In the genomic region with DNA sequence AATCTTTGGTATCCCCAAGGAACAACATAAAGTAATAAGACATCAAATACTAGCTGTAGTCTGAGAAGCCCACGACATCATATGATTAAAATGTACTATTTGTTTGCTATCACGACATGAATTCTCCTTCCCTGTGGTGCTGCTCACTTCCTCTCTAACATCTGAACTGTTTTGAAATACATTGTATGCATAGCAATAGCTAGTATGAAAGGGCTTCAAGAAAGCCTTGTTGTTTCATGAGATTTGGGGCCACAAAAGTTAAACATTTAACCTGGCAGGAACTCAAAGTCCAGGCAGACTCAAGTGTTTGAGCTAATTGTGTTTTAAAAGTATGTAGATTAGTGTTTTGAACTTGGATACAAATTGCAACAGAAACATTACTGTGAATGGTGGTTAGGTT, we compare ENCODE assay signal across 9 cellular contexts.
DNase-seq lines count a peak whose midpoint lies in the region; ATAC-seq and TF ChIP-seq lines count a peak whose summit lies in the region.
"Had no signal": no experiment of that assay in that cellular context is flagged by ENCODE, and none has a peak within 500 bp of the region (broad histone marks: within the 10 kb centered on the region; RNA-seq: fewer than 3 reads in every experiment).

No MANE protein-coding gene starts in this region.

- no peaks in the 10 kb centered on the region for H3K27me3 ChIP-seq in spleen (replicated peaks in 1 of 7)
- no peaks in the 10 kb centered on the region for H3K27me3 ChIP-seq in aorta (ENCODE audit: control insufficient read depth in 1 of 2, insufficient read depth in 2 of 2, low read length in 1 of 2)

- ATAC-seq in HG03354 (IDR thresholded peaks at IDR 0.05; ENCODE audit: poor library complexity, severe bottlenecking, unreplicated experiment) (peak; percentile 75), aorta (ENCODE audit: low FRiP score) (no peak), SK-N-SH treated with all-trans-retinoic acid at 6 μM for 48 hours (no peak)

- in situ Hi-C loops in astrocyte of the cerebellum (cut with HindIII; ENCODE audit: low sequenced_read_pairs) = no loop called here

- WGBS in spleen, 5 donors = 33 to 47% (median 35%) methylated on average over 2 of the region's 2 CpGs
- 9 to 11% methylated on average over 2 of the region's 2 CpGs for whole genome bisulfite sequencing in aorta, 2 donors

- TF ChIP-seq CTCF in astrocyte of the cerebellum (IDR thresholded peaks at IDR 0.05; ENCODE audit: low read depth, low read length, missing control alignments) = no peak
- TF ChIP-seq CTCF in spleen (IDR thresholded peaks at IDR 0.05 in 8 of 11, conservative IDR thresholded peaks at IDR 0.05 in 3 of 11) = no peak

- H3K27ac ChIP-seq in spleen (peak overlapping the region in 3 of 8 donors; percentile 59 to 71 (median 62)), aorta (ENCODE audit: low read depth in 1 of 2, low read length in 2 of 2) (no peak overlapping the region)

- H3K9me3 ChIP-seq in spleen (peaks cover 0 to 28% (median 15%) of the 10 kb centered on the region in 8 donors), aorta (ENCODE audit: control insufficient read depth, low read length) (no peaks in the 10 kb centered on the region)

- intact Hi-C loops in spleen (cut with DNase I; ENCODE audit: low total_unique reads) = no loop called here
- intact Hi-C loops in aorta (cut with DNase I) = no loop called here

- TF ChIP-seq POLR2A in spleen (IDR thresholded peaks at IDR 0.05) = no peak

- H3K4me3 ChIP-seq in astrocyte of the cerebellum (ENCODE audit: low read depth, low read length) = no peak overlapping the region
- no peak overlapping the region for H3K4me3 ChIP-seq in spleen
- no peak overlapping the region for H3K4me3 ChIP-seq in aorta (ENCODE audit: low read length in 2 of 2)

- peaks cover 1 to 31% (median 5%) of the 10 kb centered on the region in 6 donors for H3K4me1 ChIP-seq in spleen
- no peaks in the 10 kb centered on the region for H3K4me1 ChIP-seq in aorta (ENCODE audit: control insufficient read depth in 1 of 2, insufficient read depth in 2 of 2, low read length in 2 of 2)

- no peaks in the 10 kb centered on the region for H3K36me3 ChIP-seq in spleen
- no peaks in the 10 kb centered on the region for H3K36me3 ChIP-seq in aorta (ENCODE audit: control insufficient read depth in 1 of 2, insufficient read depth in 2 of 2, low read length in 1 of 2)

- DNase-seq in SIG-M5 treated with dmso at 0.1 percent for 504 hours (lab: John Stamatoyannopoulos, UW; ENCODE audit: unreplicated experiment) = peak; percentile 56
- no peak for DNase-seq in SIG-M5 (lab: John Stamatoyannopoulos, UW)
- DNase-seq in astrocyte of the cerebellum (ENCODE audit: low read depth) = peak; percentile 20
- peak; percentile 87 for DNase-seq in renal cortical epithelial cell (ENCODE audit: low read depth)
- DNase-seq in spleen = no peak
- DNase-seq in aorta = no peak
- DNase-seq: KG1 had no signal

TF ChIP-seq in SK-N-SH treated with all-trans-retinoic acid at 6 μM for 48 hours, 23 proteins besides CTCF, POLR2A, EP300 and RAD21:
- no peak for TF ChIP-seq ZNF8 (CRISPR knock-in tag; IDR thresholded peaks at IDR 0.05)
- no peak for TF ChIP-seq ZFP30 (CRISPR knock-in tag; IDR thresholded peaks at IDR 0.05)
- TF ChIP-seq, protein P1, sequence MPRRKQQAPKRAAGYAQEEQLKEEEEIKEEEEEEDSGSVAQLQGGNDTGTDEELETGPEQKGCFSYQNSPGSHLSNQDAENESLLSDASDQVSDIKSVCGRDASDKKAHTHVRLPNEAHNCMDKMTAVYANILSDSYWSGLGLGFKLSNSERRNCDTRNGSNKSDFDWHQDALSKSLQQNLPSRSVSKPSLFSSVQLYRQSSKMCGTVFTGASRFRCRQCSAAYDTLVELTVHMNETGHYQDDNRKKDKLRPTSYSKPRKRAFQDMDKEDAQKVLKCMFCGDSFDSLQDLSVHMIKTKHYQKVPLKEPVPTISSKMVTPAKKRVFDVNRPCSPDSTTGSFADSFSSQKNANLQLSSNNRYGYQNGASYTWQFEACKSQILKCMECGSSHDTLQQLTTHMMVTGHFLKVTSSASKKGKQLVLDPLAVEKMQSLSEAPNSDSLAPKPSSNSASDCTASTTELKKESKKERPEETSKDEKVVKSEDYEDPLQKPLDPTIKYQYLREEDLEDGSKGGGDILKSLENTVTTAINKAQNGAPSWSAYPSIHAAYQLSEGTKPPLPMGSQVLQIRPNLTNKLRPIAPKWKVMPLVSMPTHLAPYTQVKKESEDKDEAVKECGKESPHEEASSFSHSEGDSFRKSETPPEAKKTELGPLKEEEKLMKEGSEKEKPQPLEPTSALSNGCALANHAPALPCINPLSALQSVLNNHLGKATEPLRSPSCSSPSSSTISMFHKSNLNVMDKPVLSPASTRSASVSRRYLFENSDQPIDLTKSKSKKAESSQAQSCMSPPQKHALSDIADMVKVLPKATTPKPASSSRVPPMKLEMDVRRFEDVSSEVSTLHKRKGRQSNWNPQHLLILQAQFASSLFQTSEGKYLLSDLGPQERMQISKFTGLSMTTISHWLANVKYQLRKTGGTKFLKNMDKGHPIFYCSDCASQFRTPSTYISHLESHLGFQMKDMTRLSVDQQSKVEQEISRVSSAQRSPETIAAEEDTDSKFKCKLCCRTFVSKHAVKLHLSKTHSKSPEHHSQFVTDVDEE (CRISPR knock-in tag; IDR thresholded peaks at IDR 0.05) = no peak
- TF ChIP-seq RARB (CRISPR knock-in tag; IDR thresholded peaks at IDR 0.05) = no peak
- TF ChIP-seq, protein P2, sequence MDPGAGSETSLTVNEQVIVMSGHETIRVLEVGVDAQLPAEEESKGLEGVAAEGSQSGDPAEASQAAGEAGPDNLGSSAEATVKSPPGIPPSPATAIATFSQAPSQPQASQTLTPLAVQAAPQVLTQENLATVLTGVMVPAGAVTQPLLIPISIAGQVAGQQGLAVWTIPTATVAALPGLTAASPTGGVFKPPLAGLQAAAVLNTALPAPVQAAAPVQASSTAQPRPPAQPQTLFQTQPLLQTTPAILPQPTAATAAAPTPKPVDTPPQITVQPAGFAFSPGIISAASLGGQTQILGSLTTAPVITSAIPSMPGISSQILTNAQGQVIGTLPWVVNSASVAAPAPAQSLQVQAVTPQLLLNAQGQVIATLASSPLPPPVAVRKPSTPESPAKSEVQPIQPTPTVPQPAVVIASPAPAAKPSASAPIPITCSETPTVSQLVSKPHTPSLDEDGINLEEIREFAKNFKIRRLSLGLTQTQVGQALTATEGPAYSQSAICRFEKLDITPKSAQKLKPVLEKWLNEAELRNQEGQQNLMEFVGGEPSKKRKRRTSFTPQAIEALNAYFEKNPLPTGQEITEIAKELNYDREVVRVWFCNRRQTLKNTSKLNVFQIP (CRISPR knock-in tag; IDR thresholded peaks at IDR 0.05; ENCODE audit: borderline replicate concordance, low read depth) = no peak
- no peak for TF ChIP-seq CSDC2 (CRISPR knock-in tag; IDR thresholded peaks at IDR 0.05)
- TF ChIP-seq, protein P3, sequence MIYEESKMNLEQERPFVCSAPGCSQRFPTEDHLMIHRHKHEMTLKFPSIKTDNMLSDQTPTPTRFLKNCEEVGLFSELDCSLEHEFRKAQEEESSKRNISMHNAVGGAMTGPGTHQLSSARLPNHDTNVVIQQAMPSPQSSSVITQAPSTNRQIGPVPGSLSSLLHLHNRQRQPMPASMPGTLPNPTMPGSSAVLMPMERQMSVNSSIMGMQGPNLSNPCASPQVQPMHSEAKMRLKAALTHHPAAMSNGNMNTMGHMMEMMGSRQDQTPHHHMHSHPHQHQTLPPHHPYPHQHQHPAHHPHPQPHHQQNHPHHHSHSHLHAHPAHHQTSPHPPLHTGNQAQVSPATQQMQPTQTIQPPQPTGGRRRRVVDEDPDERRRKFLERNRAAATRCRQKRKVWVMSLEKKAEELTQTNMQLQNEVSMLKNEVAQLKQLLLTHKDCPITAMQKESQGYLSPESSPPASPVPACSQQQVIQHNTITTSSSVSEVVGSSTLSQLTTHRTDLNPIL (CRISPR knock-in tag; IDR thresholded peaks at IDR 0.05; ENCODE audit: low read depth) = no peak
- TF ChIP-seq ZNF70 (CRISPR knock-in tag; IDR thresholded peaks at IDR 0.05) = no peak
- TF ChIP-seq SNAI2 (CRISPR knock-in tag; IDR thresholded peaks at IDR 0.05) = no peak
- no peak for TF ChIP-seq OSR1 (CRISPR knock-in tag; IDR thresholded peaks at IDR 0.05)
- TF ChIP-seq, protein P4, sequence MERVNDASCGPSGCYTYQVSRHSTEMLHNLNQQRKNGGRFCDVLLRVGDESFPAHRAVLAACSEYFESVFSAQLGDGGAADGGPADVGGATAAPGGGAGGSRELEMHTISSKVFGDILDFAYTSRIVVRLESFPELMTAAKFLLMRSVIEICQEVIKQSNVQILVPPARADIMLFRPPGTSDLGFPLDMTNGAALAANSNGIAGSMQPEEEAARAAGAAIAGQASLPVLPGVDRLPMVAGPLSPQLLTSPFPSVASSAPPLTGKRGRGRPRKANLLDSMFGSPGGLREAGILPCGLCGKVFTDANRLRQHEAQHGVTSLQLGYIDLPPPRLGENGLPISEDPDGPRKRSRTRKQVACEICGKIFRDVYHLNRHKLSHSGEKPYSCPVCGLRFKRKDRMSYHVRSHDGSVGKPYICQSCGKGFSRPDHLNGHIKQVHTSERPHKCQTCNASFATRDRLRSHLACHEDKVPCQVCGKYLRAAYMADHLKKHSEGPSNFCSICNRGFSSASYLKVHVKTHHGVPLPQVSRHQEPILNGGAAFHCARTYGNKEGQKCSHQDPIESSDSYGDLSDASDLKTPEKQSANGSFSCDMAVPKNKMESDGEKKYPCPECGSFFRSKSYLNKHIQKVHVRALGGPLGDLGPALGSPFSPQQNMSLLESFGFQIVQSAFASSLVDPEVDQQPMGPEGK (CRISPR knock-in tag; IDR thresholded peaks at IDR 0.05; ENCODE audit: borderline replicate concordance) = no peak
- TF ChIP-seq, protein P5, sequence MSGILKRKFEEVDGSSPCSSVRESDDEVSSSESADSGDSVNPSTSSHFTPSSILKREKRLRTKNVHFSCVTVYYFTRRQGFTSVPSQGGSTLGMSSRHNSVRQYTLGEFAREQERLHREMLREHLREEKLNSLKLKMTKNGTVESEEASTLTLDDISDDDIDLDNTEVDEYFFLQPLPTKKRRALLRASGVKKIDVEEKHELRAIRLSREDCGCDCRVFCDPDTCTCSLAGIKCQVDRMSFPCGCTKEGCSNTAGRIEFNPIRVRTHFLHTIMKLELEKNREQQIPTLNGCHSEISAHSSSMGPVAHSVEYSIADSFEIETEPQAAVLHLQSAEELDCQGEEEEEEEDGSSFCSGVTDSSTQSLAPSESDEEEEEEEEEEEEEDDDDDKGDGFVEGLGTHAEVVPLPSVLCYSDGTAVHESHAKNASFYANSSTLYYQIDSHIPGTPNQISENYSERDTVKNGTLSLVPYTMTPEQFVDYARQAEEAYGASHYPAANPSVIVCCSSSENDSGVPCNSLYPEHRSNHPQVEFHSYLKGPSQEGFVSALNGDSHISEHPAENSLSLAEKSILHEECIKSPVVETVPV (CRISPR knock-in tag; IDR thresholded peaks at IDR 0.05) = no peak
- TF ChIP-seq GLIS3 (CRISPR knock-in tag; IDR thresholded peaks at IDR 0.05) = no peak
- TF ChIP-seq PPARA (CRISPR knock-in tag; IDR thresholded peaks at IDR 0.05; ENCODE audit: borderline replicate concordance) = no peak
- no peak for TF ChIP-seq ZFP3 (CRISPR knock-in tag; IDR thresholded peaks at IDR 0.05)
- TF ChIP-seq ISL1 (CRISPR knock-in tag; IDR thresholded peaks at IDR 0.05) = no peak

Comparison
In these comparisons a context has a peak if more than half of its experiments do, and no peak if none do; other contexts are left out.
1. DNase-seq: peak in SIG-M5 treated with dmso at 0.1 percent for 504 hours (single experiment), astrocyte of the cerebellum (single experiment) and renal cortical epithelial cell (single experiment); none in SIG-M5 (single experiment), spleen (single experiment) and aorta (0 of 2).